ENCODE assay signal across 11 cellular contexts in the genomic region with DNA sequence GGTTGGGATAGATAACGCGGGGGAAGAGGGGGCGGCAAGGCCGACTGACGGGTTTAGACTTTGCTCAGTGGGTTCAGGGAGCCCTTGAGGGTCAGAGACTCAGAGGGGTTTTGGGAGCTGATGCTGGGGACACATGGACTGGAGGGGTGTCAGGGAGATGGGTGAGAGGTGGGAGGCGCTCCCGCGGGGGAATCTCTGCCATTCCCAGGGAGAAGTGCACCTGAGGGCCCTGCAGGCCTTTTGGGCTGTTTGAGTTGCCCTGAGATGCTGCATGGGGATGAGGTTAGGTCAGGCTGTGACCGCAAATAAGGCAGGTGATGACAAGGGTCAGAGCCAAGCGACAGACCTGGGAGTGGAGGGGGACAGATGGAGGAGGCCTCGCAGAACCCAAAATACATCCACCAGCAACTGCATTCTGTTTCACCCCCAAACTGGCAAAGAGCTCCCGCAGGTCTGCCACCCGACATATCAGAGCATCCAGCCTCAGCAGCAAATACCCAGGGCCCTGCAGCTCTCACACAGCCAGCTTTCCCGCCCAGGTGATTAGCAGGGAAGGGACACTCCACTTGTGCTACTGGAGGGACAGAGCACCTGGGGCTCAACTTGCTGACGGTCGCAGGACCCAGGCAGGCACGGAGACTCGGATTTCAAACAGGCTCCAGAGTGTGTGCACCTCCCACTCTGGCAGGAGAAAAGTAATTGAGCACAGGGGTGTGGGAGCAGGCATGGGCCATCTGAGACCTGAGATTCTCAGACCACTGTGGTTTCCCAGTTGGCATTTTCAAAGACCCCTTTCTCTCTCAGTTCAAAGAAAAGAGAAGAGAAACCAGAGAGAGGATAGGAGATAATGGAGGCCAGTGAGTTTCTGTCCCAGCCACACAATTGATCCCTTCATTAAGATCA. TPM values are rescaled to one million over a fixed set of nuclear protein-coding genes. Genes with fewer than 3 reads are reported as not detected.
DNase-seq lines count a peak whose midpoint lies in the region; ATAC-seq and TF ChIP-seq lines count a peak whose summit lies in the region.
"Had no signal": no experiment of that assay in that cellular context is flagged by ENCODE, and none has a peak within 500 bp of the region (broad histone marks: within the 10 kb centered on the region; RNA-seq: fewer than 3 reads in every experiment).

No MANE protein-coding gene starts in this region.

- H3K9me3 ChIP-seq in HUES6 (ENCODE audit: control insufficient read depth, insufficient read depth, low read depth, low read length) (no peaks in the 10 kb centered on the region), endodermal cell (ENCODE audit: control insufficient read depth, low read length) (no peaks in the 10 kb centered on the region), ovary (no peaks in the 10 kb centered on the region)

- TF ChIP-seq CTCF in endodermal cell (conservative IDR thresholded peaks at IDR 0.05), result no peak
- no peak for TF ChIP-seq CTCF in ovary (IDR thresholded peaks at IDR 0.05)

- H3K27me3 Mint-ChIP-seq in endodermal cell (ENCODE audit: insufficient read depth), result no peaks in the 10 kb centered on the region
- H3K27me3 Mint-ChIP-seq: activated naive CD8-positive, alpha-beta T cell treated with anti-CD3 and anti-CD28 coated beads, Interleukin-2, amount 50 U/mL, for 24 hours had no signal

- TF ChIP-seq EP300 in ovary (IDR thresholded peaks at IDR 0.05), result no peak

- H3K9me3 Mint-ChIP-seq in endodermal cell, result no peaks in the 10 kb centered on the region
- H3K9me3 Mint-ChIP-seq: activated naive CD8-positive, alpha-beta T cell treated with anti-CD3 and anti-CD28 coated beads, Interleukin-2, amount 50 U/mL, for 24 hours had no signal

- ATAC-seq in HG02973 (IDR thresholded peaks at IDR 0.05; ENCODE audit: unreplicated experiment), result no peak
- ATAC-seq: activated naive CD8-positive, alpha-beta T cell treated with anti-CD3 and anti-CD28 coated beads, Interleukin-2, amount 50 U/mL, for 24 hours had no signal

- H3K4me3 ChIP-seq in HUES6 (ENCODE audit: low read depth, low read length) (no peak overlapping the region), endodermal cell (ENCODE audit: low read length) (peak overlapping the region; percentile 43), ovary (no peak overlapping the region)

- peak overlapping the region; percentile 13 for H3K4me3 Mint-ChIP-seq in endodermal cell
- H3K4me3 Mint-ChIP-seq: activated naive CD8-positive, alpha-beta T cell treated with anti-CD3 and anti-CD28 coated beads, Interleukin-2, amount 50 U/mL, for 24 hours had no signal

- DNase-seq in ELF-1 (ENCODE audit: low read depth, low spot score) (peak; percentile 83), endodermal cell (peak; percentile 75), ovary (no peak), SK-N-DZ (ENCODE audit: low spot score) (no peak), NCI-H1417 treated with DMSO at 0.1 percent for 48 hours (lab: John Stamatoyannopoulos, UW) (no peak)
- DNase-seq in activated naive CD4-positive, alpha-beta T cell (lab: John Stamatoyannopoulos, UW), result no peak
- DNase-seq: activated naive CD8-positive, alpha-beta T cell treated with anti-CD3 and anti-CD28 coated beads, Interleukin-2, amount 50 U/mL, for 24 hours; effector CD4-positive, alpha-beta T cell; NCI-H1092 had no signal

- peaks cover 2% of the 10 kb centered on the region for H3K36me3 Mint-ChIP-seq in endodermal cell (ENCODE audit: low read depth)

- intact Hi-C loops in ovary (cut with DNase I), result no loop called here

- H3K36me3 ChIP-seq in HUES6 (ENCODE audit: control insufficient read depth, insufficient read depth, low read length) (no peaks in the 10 kb centered on the region), endodermal cell (ENCODE audit: control insufficient read depth, insufficient read depth, low read length) (no peaks in the 10 kb centered on the region), ovary (no peaks in the 10 kb centered on the region)

- H3K4me1 ChIP-seq in HUES6 (ENCODE audit: control insufficient read depth, insufficient read depth, low read length), result peaks cover 30% of the 10 kb centered on the region
- peaks cover 17% of the 10 kb centered on the region for H3K4me1 ChIP-seq in endodermal cell (ENCODE audit: control insufficient read depth, insufficient read depth, low read length)
- H3K4me1 ChIP-seq in ovary (ENCODE audit: insufficient read depth), result peaks cover 18% of the 10 kb centered on the region

- WGBS in endodermal cell (ENCODE audit: insufficient coverage in 1 of 2, insufficient read length in 1 of 2), 2 experiments, result 60 to 75% methylated on average over 4 to 18 of the region's 18 CpGs
- WGBS in ovary, 3 donors, result 87% methylated on average over 18 of the region's 18 CpGs

- H3K9ac ChIP-seq in HUES6 (ENCODE audit: low read length) (peak overlapping the region; percentile 16), endodermal cell (ENCODE audit: extremely low read depth, low read length, poor library complexity, severe bottlenecking) (peak overlapping the region; percentile 49)

- peaks cover 24% of the 10 kb centered on the region for H3K4me1 Mint-ChIP-seq in endodermal cell

- peak overlapping the region; percentile 93 for H3K27ac Mint-ChIP-seq in endodermal cell
- H3K27ac Mint-ChIP-seq: activated naive CD8-positive, alpha-beta T cell treated with anti-CD3 and anti-CD28 coated beads, Interleukin-2, amount 50 U/mL, for 24 hours had no signal

- no peak overlapping the region for H3K27ac ChIP-seq in HUES6 (ENCODE audit: low read depth, low read length)
- peak overlapping the region; percentile 50 for H3K27ac ChIP-seq in endodermal cell (ENCODE audit: low read depth, low read length)
- H3K27ac ChIP-seq in ovary, result peak overlapping the region; percentile 46 to 86

- H3K27me3 ChIP-seq in HUES6 (ENCODE audit: control insufficient read depth, insufficient read depth, low read length) (no peaks in the 10 kb centered on the region), endodermal cell (ENCODE audit: control insufficient read depth, insufficient read depth, low read length, poor library complexity, severe bottlenecking) (no peaks in the 10 kb centered on the region), ovary (no peaks in the 10 kb centered on the region)

- TF ChIP-seq POLR2A in ovary (IDR thresholded peaks at IDR 0.05), result no peak

RNA-seq across cellular contexts. Expression of gene TMOD1, which starts 26.4 kb away (rescaled TPM):
- 1 to 10 TPM; 3.6 to 7.1 TPM for total RNA-seq in endodermal cell
- 1.9 TPM for polyA plus RNA-seq in endodermal cell (2013, experiment 1 of 2)
- 2.6 TPM for polyA plus RNA-seq in endodermal cell (2013, experiment 2 of 2)
- total RNA-seq in ovary, result 10 to 100 TPM; 37.1 to 76.9 (median 64.0) TPM
- 10 to 100 TPM; 56.8 to 77.2 TPM for polyA plus RNA-seq in ovary
- 12.1 and 13.2 TPM in 2 replicates for polyA plus RNA-seq in SK-N-DZ (2014; cell fraction: cytosol; rRNA removed)
- polyA plus RNA-seq in SK-N-DZ (2014; cell fraction: nucleus; rRNA removed), result 9.4 and 9.9 TPM in 2 replicates

Comparison
In these comparisons a context has a peak if more than half of its experiments do, and no peak if none do; other contexts are left out.
1. DNase-seq: peak in ELF-1 (single experiment) and endodermal cell (single experiment); none in ovary (0 of 5), SK-N-DZ (single experiment), activated naive CD4-positive, alpha-beta T cell (0 of 4) and NCI-H1417 treated with DMSO at 0.1 percent for 48 hours (single experiment).
2. RNA of gene TMOD1, which starts 26.4 kb away (total RNA-seq): 37.1 to 76.9 TPM in ovary; 3.6 to 7.1 TPM in endodermal cell; every median in the first group is over 4 times any median in the second.